ENCODE assay signal across 12 cellular contexts in genomic region chr9:131257266-131258025, GRCh38. TPM values are rescaled to one million over a fixed set of nuclear protein-coding genes. Genes with fewer than 3 reads are reported as not detected.
DNase-seq lines count a peak whose midpoint lies in the region; ATAC-seq lines count a peak whose summit lies in the region.
"Had no signal": no experiment of that assay in that cellular context is flagged by ENCODE, and none has a peak within 500 bp of the region (broad histone marks: within the 10 kb centered on the region; RNA-seq: fewer than 3 reads in every experiment).

No MANE protein-coding gene starts in this region.

- H4K20me1 ChIP-seq in BLaER1 treated with 17β-estradiol and CSF1 and Interleukin-3, amounts not matched to agents 10 nM and 100 nM = peaks cover 0 to 18% (median 0%) of the 10 kb centered on the region in 11 experiments; a peak in 2 of 22 replicates

- ATAC-seq in naive B cell (ENCODE audit: low read depth in 2 of 2) (no peak), HG03108 (IDR thresholded peaks at IDR 0.05; ENCODE audit: unreplicated experiment) (no peak), HG03342 (IDR thresholded peaks at IDR 0.05; ENCODE audit: unreplicated experiment) (no peak), GM21723 (IDR thresholded peaks at IDR 0.05; ENCODE audit: unreplicated experiment) (no peak)

- DNase-seq in H7 = peak; percentile 63
- no peak for DNase-seq in activated naive CD8-positive, alpha-beta T cell treated with anti-CD3 and anti-CD28 coated beads for 36 hours
- no peak for DNase-seq in naive B cell
- DNase-seq in AG08396 (ENCODE audit: low spot score) = no peak
- DNase-seq: esophagus squamous epithelium, NCI-H226, stomach had no signal

- no peak overlapping the region; a peak in 1 of 20 replicates for H3K4me3 ChIP-seq in BLaER1 treated with 17β-estradiol and CSF1 and Interleukin-3, amounts not matched to agents 10 nM and 100 nM
- H3K4me3 ChIP-seq in H7 (ENCODE audit: insufficient read depth, low read depth, low read length) = no peak overlapping the region

- no peaks in the 10 kb centered on the region for H3K27me3 Mint-ChIP-seq in activated naive CD8-positive, alpha-beta T cell treated with anti-CD3 and anti-CD28 coated beads for 36 hours
- H3K27me3 Mint-ChIP-seq in naive B cell = no peaks in the 10 kb centered on the region

- H3K36me3 Mint-ChIP-seq in activated naive CD8-positive, alpha-beta T cell treated with anti-CD3 and anti-CD28 coated beads for 36 hours = peaks cover 15% of the 10 kb centered on the region
- peaks cover 1 to 6% of the 10 kb centered on the region in 2 donors for H3K36me3 Mint-ChIP-seq in naive B cell
- H3K36me3 Mint-ChIP-seq: mesothelial cell of epicardium had no signal

- H3K27ac Mint-ChIP-seq in activated naive CD8-positive, alpha-beta T cell treated with anti-CD3 and anti-CD28 coated beads for 36 hours = peak overlapping the region; percentile 98
- peak overlapping the region; percentile 66 to 99 (median 92) for H3K27ac Mint-ChIP-seq in naive B cell
- H3K27ac Mint-ChIP-seq: mesothelial cell of epicardium had no signal

- no peaks in the 10 kb centered on the region for H3K27me3 ChIP-seq in BLaER1 treated with 17β-estradiol and CSF1 and Interleukin-3, amounts not matched to agents 10 nM and 100 nM
- H3K27me3 ChIP-seq in H7 (ENCODE audit: control insufficient read depth, insufficient read depth, low read length) = no peaks in the 10 kb centered on the region
- H3K27me3 ChIP-seq: esophagus squamous epithelium had no signal

- H3K4me2 ChIP-seq in BLaER1 treated with 17β-estradiol and CSF1 and Interleukin-3, amounts not matched to agents 10 nM and 100 nM = peak overlapping the region; percentile 89 to 100 (median 97)

- no peaks in the 10 kb centered on the region for H3K9me3 Mint-ChIP-seq in activated naive CD8-positive, alpha-beta T cell treated with anti-CD3 and anti-CD28 coated beads for 36 hours
- H3K9me3 Mint-ChIP-seq in naive B cell = no peaks in the 10 kb centered on the region
- H3K9me3 Mint-ChIP-seq: mesothelial cell of epicardium had no signal

- peaks cover 8 to 50% (median 34%) of the 10 kb centered on the region in 11 experiments; a peak in 21 of 22 replicates for H3K36me3 ChIP-seq in BLaER1 treated with 17β-estradiol and CSF1 and Interleukin-3, amounts not matched to agents 10 nM and 100 nM
- no peaks in the 10 kb centered on the region for H3K36me3 ChIP-seq in H7 (replicated peaks; ENCODE audit: control insufficient read depth, insufficient read depth, low read length)

- peak overlapping the region; percentile 84 to 100 (median 98); a peak in 21 of 22 replicates for H3K27ac ChIP-seq in BLaER1 treated with 17β-estradiol and CSF1 and Interleukin-3, amounts not matched to agents 10 nM and 100 nM

- H3K4me3 Mint-ChIP-seq in activated naive CD8-positive, alpha-beta T cell treated with anti-CD3 and anti-CD28 coated beads for 36 hours = peak overlapping the region; percentile 37
- H3K4me3 Mint-ChIP-seq in naive B cell = peak overlapping the region in 7 of 8 donors; percentile 43 to 98 (median 84)
- H3K4me3 Mint-ChIP-seq: mesothelial cell of epicardium had no signal

- H3K9me3 ChIP-seq in BLaER1 treated with 17β-estradiol and CSF1 and Interleukin-3, amounts not matched to agents 10 nM and 100 nM (replicated peaks in 1 of 11) = no peaks in the 10 kb centered on the region
- H3K9me3 ChIP-seq: esophagus squamous epithelium, stomach had no signal

- H3K4me1 Mint-ChIP-seq in activated naive CD8-positive, alpha-beta T cell treated with anti-CD3 and anti-CD28 coated beads for 36 hours = peaks cover 61% of the 10 kb centered on the region
- peaks cover 28 to 75% (median 44%) of the 10 kb centered on the region in 3 donors for H3K4me1 Mint-ChIP-seq in naive B cell

- peak overlapping the region; percentile 78 to 94 (median 86); a peak in 21 of 22 replicates for H3K9ac ChIP-seq in BLaER1 treated with 17β-estradiol and CSF1 and Interleukin-3, amounts not matched to agents 10 nM and 100 nM

- peaks cover 96 to 100% (median 99%) of the 10 kb centered on the region in 10 experiments for H3K4me1 ChIP-seq in BLaER1 treated with 17β-estradiol and CSF1 and Interleukin-3, amounts not matched to agents 10 nM and 100 nM

RNA-seq across cellular contexts. Expression of gene FAM78A, which starts 18.9 kb away (rescaled TPM):
- total RNA-seq in H7 (2014; rRNA removed; shearing (Covaris generic)) = 1.6 and 3.4 TPM in 2 replicates
- 10 to 100 TPM; 36.1 to 37.4 TPM for total RNA-seq in activated naive CD8-positive, alpha-beta T cell treated with anti-CD3 and anti-CD28 coated beads for 36 hours
- polyA plus RNA-seq in naive B cell (ENCODE audit: low read depth in 6 of 6) = 10 to 100 TPM in 4 of 6 donors, 1 to 10 TPM in 2; 5.2 to 18.3 (median 11.6) TPM

RNA-seq across cellular contexts. Expression of gene PLPP7, which starts 32.1 kb away (rescaled TPM):
- total RNA-seq in H7 (2014; rRNA removed; shearing (Covaris generic)) = 8.2 and 8.8 TPM in 2 replicates
- total RNA-seq in activated naive CD8-positive, alpha-beta T cell treated with anti-CD3 and anti-CD28 coated beads for 36 hours = under 1 TPM; 0.35 to 0.42 TPM
- 1 to 10 TPM in 3 of 6 donors, under 1 TPM in 2, not detected in 1; 0.78 to 2.0 (median 1.2) TPM for polyA plus RNA-seq in naive B cell (ENCODE audit: low read depth in 6 of 6)
